Comparison of ENCODE assay signal across 20 cellular contexts in genomic region chr4:1524761-1525160, GRCh38.
DNase-seq lines count a peak whose midpoint lies in the region; ATAC-seq and TF ChIP-seq lines count a peak whose summit lies in the region.
"Had no signal": no experiment of that assay in that cellular context is flagged by ENCODE, and none has a peak within 500 bp of the region (broad histone marks: within the 10 kb centered on the region; RNA-seq: fewer than 3 reads in every experiment).

No MANE protein-coding gene starts in this region.

- H3K36me3 Mint-ChIP-seq in activated T-cell treated with anti-CD3 and anti-CD28 coated beads, Interleukin-2, amount 50 U/mL, for 72 hours (ENCODE audit: insufficient read depth in 2 of 2), result no peaks in the 10 kb centered on the region
- H3K36me3 Mint-ChIP-seq: CD4-positive, CD25-positive, alpha-beta regulatory T cell; CD8-positive, alpha-beta T cell had no signal

- peaks cover 35% of the 10 kb centered on the region for H3K9me3 ChIP-seq in left ventricle myocardium inferior (replicated peaks)
- H3K9me3 ChIP-seq: BLaER1 had no signal

- H3K4me1 Mint-ChIP-seq in activated T-cell treated with anti-CD3 and anti-CD28 coated beads, Interleukin-2, amount 50 U/mL, for 72 hours (ENCODE audit: low read depth), result no peaks in the 10 kb centered on the region

- H3K4me3 ChIP-seq in left ventricle myocardium inferior, result no peak overlapping the region
- H3K4me3 ChIP-seq: BLaER1, GM12878, GM23338 had no signal

- H3K4me1 ChIP-seq in left ventricle myocardium inferior, result peaks cover 5% of the 10 kb centered on the region
- H3K4me1 ChIP-seq: BLaER1, Caco-2 had no signal

- intact Hi-C loops in Right ventricle myocardium inferior (cut with DNase I) (no loop called here), left ventricle myocardium inferior (cut with micrococcal nuclease) (no loop called here), posterior vena cava (cut with DNase I) (no loop called here)

- no peaks in the 10 kb centered on the region for H3K9me3 Mint-ChIP-seq in activated T-cell treated with anti-CD3 and anti-CD28 coated beads, Interleukin-2, amount 50 U/mL, for 72 hours

- DNase-seq in Right ventricle myocardium inferior (ENCODE audit: missing footprints), result peak; percentile 22
- DNase-seq in left ventricle myocardium inferior, result no peak
- DNase-seq in cerebellum (ENCODE audit: low spot score), result peak; percentile 45
- peak; percentile 46 for DNase-seq in posterior vena cava (ENCODE audit: low spot score)
- DNase-seq in activated T-cell treated with anti-CD3 and anti-CD28 coated beads, Interleukin-2, amount 50 U/mL, for 72 hours, result no peak
- DNase-seq: Caco-2; CD4-positive, CD25-positive, alpha-beta regulatory T cell; DMS153; DND-41; GDM1; H9 had no signal

- no peak overlapping the region for H3K4me3 Mint-ChIP-seq in activated T-cell treated with anti-CD3 and anti-CD28 coated beads, Interleukin-2, amount 50 U/mL, for 72 hours
- H3K4me3 Mint-ChIP-seq: B cell; CD4-positive, CD25-positive, alpha-beta regulatory T cell; CD8-positive, alpha-beta T cell; GM23338; H9 had no signal

- TF ChIP-seq CTCF in left ventricle myocardium inferior (IDR thresholded peaks at IDR 0.05; ENCODE audit: borderline replicate concordance), result no peak

- no peak overlapping the region for H3K27ac ChIP-seq in left ventricle myocardium inferior (replicated peaks)
- H3K27ac ChIP-seq: 22Rv1, BLaER1, C4-2B had no signal

- peaks cover 34% of the 10 kb centered on the region for H3K27me3 Mint-ChIP-seq in activated T-cell treated with anti-CD3 and anti-CD28 coated beads, Interleukin-2, amount 50 U/mL, for 72 hours (ENCODE audit: low read depth)

- no peaks in the 10 kb centered on the region for H3K36me3 ChIP-seq in left ventricle myocardium inferior
- H3K36me3 ChIP-seq: BLaER1 had no signal

- peaks cover 67% of the 10 kb centered on the region for H3K27me3 ChIP-seq in left ventricle myocardium inferior (ENCODE audit: low read depth)

- no peak for ATAC-seq in Right ventricle myocardium inferior
- no peak for ATAC-seq in activated T-cell treated with anti-CD3 and anti-CD28 coated beads, Interleukin-2, amount 50 U/mL, for 72 hours (replicated peaks in 1 of 2)
- ATAC-seq in GM18868 (IDR thresholded peaks at IDR 0.05; ENCODE audit: unreplicated experiment), result no peak
- ATAC-seq: CD8-positive, alpha-beta T cell; GM12878; GM23338; HCT116 had no signal

- no peak overlapping the region for H3K27ac Mint-ChIP-seq in activated T-cell treated with anti-CD3 and anti-CD28 coated beads, Interleukin-2, amount 50 U/mL, for 72 hours
- H3K27ac Mint-ChIP-seq: B cell; CD4-positive, CD25-positive, alpha-beta regulatory T cell; CD8-positive, alpha-beta T cell; GM23338; H9 had no signal

Comparison
In these comparisons a context has a peak if more than half of its experiments do, and no peak if none do; other contexts are left out.
1. DNase-seq: peak in Right ventricle myocardium inferior (single experiment), cerebellum (single experiment) and posterior vena cava (single experiment); none in left ventricle myocardium inferior (single experiment) and activated T-cell treated with anti-CD3 and anti-CD28 coated beads, Interleukin-2, amount 50 U/mL, for 72 hours (0 of 2).